9 cellular contexts compared by ENCODE assay signal in the genomic region with DNA sequence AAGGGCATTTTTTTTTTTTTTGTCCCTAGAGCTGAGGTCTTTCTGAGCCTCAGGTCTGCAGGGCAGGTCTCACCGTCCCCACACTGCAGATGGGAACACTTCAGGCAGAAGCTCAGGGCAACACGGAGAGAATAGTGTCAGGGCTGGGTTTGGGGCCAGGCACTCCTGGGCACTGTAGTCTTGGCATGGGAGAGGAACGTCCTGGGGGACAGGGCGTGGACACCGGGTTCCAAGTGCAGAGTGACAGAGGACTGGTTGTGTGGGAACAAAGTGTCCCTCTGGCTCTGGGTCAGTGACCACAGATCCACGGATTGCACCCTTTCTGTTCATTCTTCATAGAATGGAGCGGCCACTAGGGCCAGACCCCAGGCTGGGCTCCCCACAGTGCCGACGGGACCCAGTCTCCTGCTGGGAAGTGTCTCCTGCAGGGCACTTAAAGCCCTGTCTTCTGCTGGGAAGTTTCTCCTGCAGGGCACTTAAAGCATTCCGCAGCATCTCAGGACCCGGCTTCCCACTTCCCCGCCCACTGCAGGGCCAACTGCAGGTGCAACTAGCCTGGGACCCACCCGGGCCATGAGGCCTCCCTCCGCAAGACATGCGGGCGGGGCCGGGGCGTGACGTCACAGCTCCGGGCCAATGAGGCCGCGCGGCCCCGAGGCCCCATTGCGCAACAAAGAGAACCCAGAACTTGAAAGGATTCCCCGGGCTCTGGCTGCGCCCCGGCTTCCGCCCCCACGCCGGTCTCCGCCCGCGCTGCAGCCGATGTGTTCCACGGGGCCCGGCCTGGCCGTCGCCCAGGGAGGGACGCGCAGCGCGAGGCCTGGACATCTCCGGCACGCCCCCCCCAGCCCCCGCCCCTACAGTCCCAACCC. TPM values are rescaled to one million over a fixed set of nuclear protein-coding genes. Genes with fewer than 3 reads are reported as not detected.
DNase-seq lines count a peak whose midpoint lies in the region; ATAC-seq lines count a peak whose summit lies in the region.
"Had no signal": no experiment of that assay in that cellular context is flagged by ENCODE, and none has a peak within 500 bp of the region (broad histone marks: within the 10 kb centered on the region; RNA-seq: fewer than 3 reads in every experiment).

No MANE protein-coding gene starts in this region.

- ATAC-seq in HG02798 (IDR thresholded peaks at IDR 0.05; ENCODE audit: poor library complexity, unreplicated experiment) (peak; percentile 57), GM18858 (IDR thresholded peaks at IDR 0.05; ENCODE audit: unreplicated experiment) (no peak)

- DNase-seq in DMS53 treated with DMSO at 0.1 percent for 48 hours (lab: John Stamatoyannopoulos, UW; ENCODE audit: unreplicated experiment) (peak; percentile 26), NOMO-1 treated with dmso at 0.1 percent for 144 hours (lab: John Stamatoyannopoulos, UW; ENCODE audit: unreplicated experiment) (peak; percentile 72), epidermal melanocyte (ENCODE audit: insufficient read length, low spot score) (peak; percentile 90), myocyte (ENCODE audit: low read depth) (peak; percentile 91)
- DNase-seq in activated CD8-positive, alpha-beta memory T cell treated with anti-CD3 and anti-CD28 coated beads, Interleukin-2, amount 50 U/mL, for 24 hours (ENCODE audit: extremely low read depth): peak; percentile 51
- peak; percentile 53 for DNase-seq in stimulated activated CD8-positive, alpha-beta memory T cell treated with anti-CD3 and anti-CD28 coated beads, Interleukin-7, amount 100 ng/mL, for 24 hours (ENCODE audit: low read depth)

RNA-seq across cellular contexts. Expression of a gene that starts 1.2 kb away (rescaled TPM):
- 192 and 339 TPM in 2 replicates for total RNA-seq in myocyte
- 66.5 TPM for polyA plus RNA-seq in myocyte (2012)

RNA-seq across cellular contexts. Expression of a gene that starts 15.7 kb away (rescaled TPM):
- not detected in 2 replicates for total RNA-seq in myocyte
- not detected for polyA plus RNA-seq in myocyte (2012)
- polyA plus RNA-seq: adipose tissue had no signal

RNA-seq across cellular contexts. Expression of a gene that starts 24.0 kb away (rescaled TPM):
- total RNA-seq in myocyte: 180 and 182 TPM in 2 replicates
- 68.8 TPM for polyA plus RNA-seq in myocyte (2012)

RNA-seq across cellular contexts. Expression of a gene that starts 53.8 kb away (rescaled TPM):
- total RNA-seq in myocyte: 0.36 and 0.86 TPM in 2 replicates
- 0.54 TPM for polyA plus RNA-seq in myocyte (2012)

Comparison
In these comparisons a context has a peak if more than half of its experiments do, and no peak if none do; other contexts are left out.
1. DNase-seq: peak in every context shown above with its lines; median percentile 91 in myocyte; 90 in epidermal melanocyte; 72 in NOMO-1 treated with dmso at 0.1 percent for 144 hours; 53 in stimulated activated CD8-positive, alpha-beta memory T cell treated with anti-CD3 and anti-CD28 coated beads, Interleukin-7, amount 100 ng/mL, for 24 hours; 51 in activated CD8-positive, alpha-beta memory T cell treated with anti-CD3 and anti-CD28 coated beads, Interleukin-2, amount 50 U/mL, for 24 hours; 26 in DMS53 treated with DMSO at 0.1 percent for 48 hours.